In genomic region chr2:108288534-108289106, GRCh38 we compare ENCODE assay signal across 1 cellular context.
TF ChIP-seq lines count a peak whose summit lies in the region.

Gene SULT1C2, plus strand, starts transcription at chr2:108288895. Its CDS starts 4,773 bp downstream, at chr2:108293668.

TF ChIP-seq in HEK293, 187 proteins besides CTCF, POLR2A, EP300 and RAD21 (continued from another document and continues in another):
- TF ChIP-seq ZNF518A (tag by site-specific recombination; conservative IDR thresholded peaks at IDR 0.05; ENCODE audit: low read depth): peak; percentile 35; the same call in 1 of the 2 replicates
- no peak for TF ChIP-seq ZNF660 (tag by site-specific recombination; IDR thresholded peaks at IDR 0.05)
- peak; percentile 60; the same call in 1 of the 2 replicates for TF ChIP-seq TRIM28 (IDR thresholded peaks at IDR 0.05; ENCODE audit: borderline replicate concordance, low read length)
- no peak for TF ChIP-seq ZSCAN18 (tag by site-specific recombination; IDR thresholded peaks at IDR 0.05)
- peak; percentile 40; the same call in 1 of the 2 replicates for TF ChIP-seq ZXDB (tag by site-specific recombination; IDR thresholded peaks at IDR 0.05)
- TF ChIP-seq SALL2 (tag by site-specific recombination; IDR thresholded peaks at IDR 0.05; ENCODE audit: borderline replicate concordance): no peak
- TF ChIP-seq ZIC2 (tag by site-specific recombination; IDR thresholded peaks at IDR 0.05): peak; percentile 59; the same call in 1 of the 2 replicates
- TF ChIP-seq ZNF324 (tag by site-specific recombination; IDR thresholded peaks at IDR 0.05): no peak
- peak; percentile 70; the same call in 1 of the 2 replicates for TF ChIP-seq EGR2 (tag by site-specific recombination; IDR thresholded peaks at IDR 0.05; ENCODE audit: low read depth)
- TF ChIP-seq ZNF548 (tag by site-specific recombination; IDR thresholded peaks at IDR 0.05): no peak
- TF ChIP-seq ZNF394 (tag by site-specific recombination; IDR thresholded peaks at IDR 0.05; ENCODE audit: borderline replicate concordance): no peak
- peak; percentile 85 for TF ChIP-seq SCRT2 (tag by site-specific recombination; IDR thresholded peaks at IDR 0.05)
- no peak for TF ChIP-seq ZEB2 (tag by site-specific recombination; IDR thresholded peaks at IDR 0.05)
- TF ChIP-seq TSHZ1 (tag by site-specific recombination; IDR thresholded peaks at IDR 0.05; ENCODE audit: borderline replicate concordance): no peak
- TF ChIP-seq ZNF221 (tag by site-specific recombination; IDR thresholded peaks at IDR 0.05; ENCODE audit: borderline replicate concordance): no peak
- no peak for TF ChIP-seq ZNF560 (tag by site-specific recombination; IDR thresholded peaks at IDR 0.05; ENCODE audit: borderline replicate concordance)
- no peak for TF ChIP-seq ZNF645 (tag by site-specific recombination; IDR thresholded peaks at IDR 0.05)
- TF ChIP-seq ZNF701 (tag by site-specific recombination; IDR thresholded peaks at IDR 0.05): no peak
- no peak for TF ChIP-seq ZNF114 (tag by site-specific recombination; IDR thresholded peaks at IDR 0.05)
- 0 out of 2 replicates have a peak, but pooled peaks have one; percentile 33 for TF ChIP-seq HIC1 (tag by site-specific recombination; IDR thresholded peaks at IDR 0.05)
- no peak for TF ChIP-seq ZNF175 (tag by site-specific recombination; IDR thresholded peaks at IDR 0.05)
- no peak for TF ChIP-seq ZNF610 (tag by site-specific recombination; IDR thresholded peaks at IDR 0.05; ENCODE audit: borderline replicate concordance)
- no peak for TF ChIP-seq ZNF350 (tag by site-specific recombination; IDR thresholded peaks at IDR 0.05)
- peak; percentile 78 for TF ChIP-seq GLIS1 (tag by site-specific recombination; IDR thresholded peaks at IDR 0.05)
- TF ChIP-seq ZNF837 (tag by site-specific recombination; IDR thresholded peaks at IDR 0.05): no peak
- no peak for TF ChIP-seq ZNF621 (tag by site-specific recombination; IDR thresholded peaks at IDR 0.05)
- TF ChIP-seq ZBTB7A (tag by site-specific recombination; IDR thresholded peaks at IDR 0.05; ENCODE audit: low read depth): no peak
- no peak for TF ChIP-seq ZNF274 (IDR thresholded peaks at IDR 0.05; ENCODE audit: low read length)
- TF ChIP-seq ZNF274 (tag by site-specific recombination; IDR thresholded peaks at IDR 0.05; ENCODE audit: borderline replicate concordance): no peak
- no peak for TF ChIP-seq MZF1 (tag by site-specific recombination; IDR thresholded peaks at IDR 0.05; ENCODE audit: borderline replicate concordance)
- TF ChIP-seq ZNF76 (tag by site-specific recombination; IDR thresholded peaks at IDR 0.05; ENCODE audit: borderline replicate concordance, low read depth): no peak
- no peak; the same call in 1 of the 2 replicates for TF ChIP-seq ZNF366 (tag by site-specific recombination; conservative IDR thresholded peaks at IDR 0.05)
- TF ChIP-seq INSM2 (tag by site-specific recombination; IDR thresholded peaks at IDR 0.05): no peak
- TF ChIP-seq ZBTB17 (tag by site-specific recombination; IDR thresholded peaks at IDR 0.05): peak; percentile 52
- TF ChIP-seq ZSCAN16 (tag by site-specific recombination; IDR thresholded peaks at IDR 0.05): no peak
- TF ChIP-seq SP3 (tag by site-specific recombination; IDR thresholded peaks at IDR 0.05): no peak
- TF ChIP-seq ZNF416 (tag by site-specific recombination; IDR thresholded peaks at IDR 0.05): no peak
- TF ChIP-seq PRDM2 (tag by site-specific recombination; IDR thresholded peaks at IDR 0.05; ENCODE audit: borderline replicate concordance): no peak
- TF ChIP-seq ZNF677 (tag by site-specific recombination; IDR thresholded peaks at IDR 0.05): no peak
- TF ChIP-seq RBAK (tag by site-specific recombination; IDR thresholded peaks at IDR 0.05): no peak
- TF ChIP-seq ZNF600 (tag by site-specific recombination; IDR thresholded peaks at IDR 0.05): peak; percentile 69
- TF ChIP-seq REPIN1 (tag by site-specific recombination; IDR thresholded peaks at IDR 0.05; ENCODE audit: low read depth): no peak
